ENCODE assay signal across 38 cellular contexts in genomic region chr2:218956039-218956438, GRCh38. TPM values are rescaled to one million over a fixed set of nuclear protein-coding genes. Genes with fewer than 3 reads are reported as not detected.
"Had no signal": no experiment of that assay in that cellular context is flagged by ENCODE, and none has a peak within 500 bp of the region (broad histone marks: within the 10 kb centered on the region; RNA-seq: fewer than 3 reads in every experiment).

No MANE protein-coding gene starts in this region.

- H3K27ac ChIP-seq: adrenal gland, ascending aorta, breast epithelium, cardiac muscle cell, coronary artery, epithelial cell of prostate, esophagus squamous epithelium, heart left ventricle had no signal

- ATAC-seq: activated naive CD8-positive, alpha-beta T cell treated with anti-CD3 and anti-CD28 coated beads, Interleukin-2, amount 50 U/mL, for 24 hours; activated T-cell treated with anti-CD3 and anti-CD28 coated beads, Interleukin-2, amount 50 U/mL, for 72 hours; effector memory CD8-positive, alpha-beta T cell; heart left ventricle; T-cell had no signal

- H3K4me3 Mint-ChIP-seq: activated CD4-positive, alpha-beta memory T cell treated with anti-CD3 and anti-CD28 coated beads, Interleukin-2, amount 10 ng/mL, durations not matched to agents 7 days and 5 days; activated CD4-positive, alpha-beta T cell treated with anti-CD3 and anti-CD28 coated beads, Interleukin-2, amount 10 ng/mL, durations not matched to agents 7 days and 5 days; activated naive CD4-positive, alpha-beta T cell treated with anti-CD3 and anti-CD28 coated beads for 36 hours; activated naive CD4-positive, alpha-beta T cell treated with anti-CD3 and anti-CD28 coated beads, Interleukin-2, amount 50 U/mL, for 24 hours; activated naive CD8-positive, alpha-beta T cell treated with anti-CD3 and anti-CD28 coated beads for 36 hours; activated naive CD8-positive, alpha-beta T cell treated with anti-CD3 and anti-CD28 coated beads, Interleukin-2, amount 50 U/mL, for 24 hours; activated T-cell treated with anti-CD3 and anti-CD28 coated beads, Interleukin-2, amount 50 U/mL, for 24 hours; activated T-cell treated with anti-CD3 and anti-CD28 coated beads, Interleukin-2, amount 50 U/mL, for 72 hours; central memory CD8-positive, alpha-beta T cell; dendritic cell treated with granulocyte-macrophage colony-stimulating factor and Interleukin-4, amounts not matched to agents 40 ng/mL and 50 ng/mL, for 4 days; effector memory CD8-positive, alpha-beta T cell; T-cell; T-helper 1 cell treated with Interleukin-12 subunit alpha and Interleukin-12 subunit beta and Interleukin-4 antibody, amounts not matched to agents 30 μg/mL and 1 μg/mL, for 36 hours; T-helper 2 cell treated with Interferon-gamma antibody and Interleukin-4, amounts not matched to agents 5 μg/mL and 100 μg/mL, for 36 hours had no signal

- H3K27ac Mint-ChIP-seq: activated CD4-positive, alpha-beta memory T cell treated with anti-CD3 and anti-CD28 coated beads, Interleukin-2, amount 10 ng/mL, durations not matched to agents 7 days and 5 days; activated CD4-positive, alpha-beta T cell treated with anti-CD3 and anti-CD28 coated beads, Interleukin-2, amount 10 ng/mL, durations not matched to agents 7 days and 5 days; activated naive CD4-positive, alpha-beta T cell treated with anti-CD3 and anti-CD28 coated beads for 36 hours; activated naive CD4-positive, alpha-beta T cell treated with anti-CD3 and anti-CD28 coated beads, Interleukin-2, amount 50 U/mL, for 24 hours; activated naive CD8-positive, alpha-beta T cell treated with anti-CD3 and anti-CD28 coated beads for 36 hours; activated naive CD8-positive, alpha-beta T cell treated with anti-CD3 and anti-CD28 coated beads, Interleukin-2, amount 50 U/mL, for 24 hours; activated T-cell treated with anti-CD3 and anti-CD28 coated beads, Interleukin-2, amount 50 U/mL, for 24 hours; activated T-cell treated with anti-CD3 and anti-CD28 coated beads, Interleukin-2, amount 50 U/mL, for 72 hours; brain; dendritic cell treated with granulocyte-macrophage colony-stimulating factor and Interleukin-4, amounts not matched to agents 40 ng/mL and 50 ng/mL, for 4 days; effector memory CD8-positive, alpha-beta T cell; T-cell; T-helper 1 cell treated with Interleukin-12 subunit alpha and Interleukin-12 subunit beta and Interleukin-4 antibody, amounts not matched to agents 30 μg/mL and 1 μg/mL, for 36 hours; T-helper 2 cell treated with Interferon-gamma antibody and Interleukin-4, amounts not matched to agents 5 μg/mL and 100 μg/mL, for 36 hours had no signal

- H3K9me3 Mint-ChIP-seq: activated CD4-positive, alpha-beta memory T cell treated with anti-CD3 and anti-CD28 coated beads, Interleukin-2, amount 10 ng/mL, durations not matched to agents 7 days and 5 days; activated CD4-positive, alpha-beta T cell treated with anti-CD3 and anti-CD28 coated beads, Interleukin-2, amount 10 ng/mL, durations not matched to agents 7 days and 5 days; activated naive CD4-positive, alpha-beta T cell treated with anti-CD3 and anti-CD28 coated beads for 36 hours; activated naive CD4-positive, alpha-beta T cell treated with anti-CD3 and anti-CD28 coated beads, Interleukin-2, amount 50 U/mL, for 24 hours; activated naive CD8-positive, alpha-beta T cell treated with anti-CD3 and anti-CD28 coated beads for 36 hours; activated naive CD8-positive, alpha-beta T cell treated with anti-CD3 and anti-CD28 coated beads, Interleukin-2, amount 50 U/mL, for 24 hours; activated T-cell treated with anti-CD3 and anti-CD28 coated beads, Interleukin-2, amount 50 U/mL, for 24 hours; activated T-cell treated with anti-CD3 and anti-CD28 coated beads, Interleukin-2, amount 50 U/mL, for 72 hours; central memory CD8-positive, alpha-beta T cell; dendritic cell treated with granulocyte-macrophage colony-stimulating factor and Interleukin-4, amounts not matched to agents 40 ng/mL and 50 ng/mL, for 4 days; effector memory CD8-positive, alpha-beta T cell; T-cell; T-helper 1 cell treated with Interleukin-12 subunit alpha and Interleukin-12 subunit beta and Interleukin-4 antibody, amounts not matched to agents 30 μg/mL and 1 μg/mL, for 36 hours; T-helper 2 cell treated with Interferon-gamma antibody and Interleukin-4, amounts not matched to agents 5 μg/mL and 100 μg/mL, for 36 hours had no signal

- H3K36me3 Mint-ChIP-seq: activated naive CD4-positive, alpha-beta T cell treated with anti-CD3 and anti-CD28 coated beads, Interleukin-2, amount 50 U/mL, for 24 hours; activated naive CD8-positive, alpha-beta T cell treated with anti-CD3 and anti-CD28 coated beads for 36 hours; T-cell had no signal

- DNase-seq: activated CD4-positive, alpha-beta memory T cell treated with anti-CD3 and anti-CD28 coated beads, Interleukin-2, amount 10 ng/mL, durations not matched to agents 7 days and 5 days; activated CD4-positive, alpha-beta T cell treated with anti-CD3 and anti-CD28 coated beads for 4 hours; activated CD4-positive, alpha-beta T cell treated with anti-CD3 and anti-CD28 coated beads, Interleukin-2, amount 10 ng/mL, durations not matched to agents 7 days and 5 days; activated CD4-positive, alpha-beta T cell treated with anti-CD3 and anti-CD28 coated beads, Interleukin-2, amount 50 U/mL, for 4 hours; activated CD4-positive, CD25-positive, alpha-beta regulatory T cell; activated CD4-positive, CD25-positive, alpha-beta regulatory T cell treated with anti-CD3 and anti-CD28 coated beads, Interleukin-2, amount 50 U/mL, for 72 hours; activated CD8-positive, alpha-beta memory T cell treated with anti-CD3 and anti-CD28 coated beads, Interleukin-2, amount 50 U/mL, for 48 hours; activated naive CD4-positive, alpha-beta T cell treated with anti-CD3 and anti-CD28 coated beads for 36 hours; activated naive CD8-positive, alpha-beta T cell treated with anti-CD3 and anti-CD28 coated beads for 36 hours; activated naive CD8-positive, alpha-beta T cell treated with anti-CD3 and anti-CD28 coated beads, Interleukin-2, amount 50 U/mL, for 24 hours; activated T-cell treated with anti-CD3 and anti-CD28 coated beads for 4 hours; activated T-cell treated with anti-CD3 and anti-CD28 coated beads, Interleukin-2, amount 50 U/mL, for 24 hours; activated T-cell treated with anti-CD3 and anti-CD28 coated beads, Interleukin-2, amount 50 U/mL, for 72 hours; adrenal gland; amygdala; effector CD4-positive, alpha-beta T cell; effector memory CD8-positive, alpha-beta T cell; esophagus squamous epithelium; heart left ventricle; SW 1271; T-cell; T1000 had no signal

RNA-seq across cellular contexts. Expression of gene CDK5R2, which starts 3.4 kb away (rescaled TPM):
- total RNA-seq: activated CD4-positive, alpha-beta memory T cell treated with anti-CD3 and anti-CD28 coated beads, Interleukin-2, amount 10 ng/mL, durations not matched to agents 7 days and 5 days; activated CD4-positive, alpha-beta T cell treated with anti-CD3 and anti-CD28 coated beads, Interleukin-2, amount 10 ng/mL, durations not matched to agents 7 days and 5 days; activated naive CD4-positive, alpha-beta T cell treated with anti-CD3 and anti-CD28 coated beads for 36 hours; activated naive CD8-positive, alpha-beta T cell treated with anti-CD3 and anti-CD28 coated beads for 36 hours; activated T-cell treated with anti-CD3 and anti-CD28 coated beads, Interleukin-2, amount 50 U/mL, for 72 hours; ascending aorta; breast epithelium; endothelial cell of umbilical vein; esophagus squamous epithelium; fibroblast of villous mesenchyme; heart left ventricle; T-cell had no signal

RNA-seq across cellular contexts. Expression of gene FEV, which starts 28.9 kb away (rescaled TPM):
- total RNA-seq: activated CD4-positive, alpha-beta memory T cell treated with anti-CD3 and anti-CD28 coated beads, Interleukin-2, amount 10 ng/mL, durations not matched to agents 7 days and 5 days; activated CD4-positive, alpha-beta T cell treated with anti-CD3 and anti-CD28 coated beads, Interleukin-2, amount 10 ng/mL, durations not matched to agents 7 days and 5 days; activated naive CD4-positive, alpha-beta T cell treated with anti-CD3 and anti-CD28 coated beads for 36 hours; activated naive CD8-positive, alpha-beta T cell treated with anti-CD3 and anti-CD28 coated beads for 36 hours; activated T-cell treated with anti-CD3 and anti-CD28 coated beads, Interleukin-2, amount 50 U/mL, for 72 hours; ascending aorta; breast epithelium; cardiac muscle cell; cerebellum; endothelial cell of umbilical vein; fibroblast of lung; fibroblast of villous mesenchyme; frontal cortex; heart left ventricle; T-cell had no signal

RNA-seq across cellular contexts. Expression of gene CRYBA2, which starts 37.2 kb away (rescaled TPM):
- total RNA-seq: activated CD4-positive, alpha-beta memory T cell treated with anti-CD3 and anti-CD28 coated beads, Interleukin-2, amount 10 ng/mL, durations not matched to agents 7 days and 5 days; activated CD4-positive, alpha-beta T cell treated with anti-CD3 and anti-CD28 coated beads, Interleukin-2, amount 10 ng/mL, durations not matched to agents 7 days and 5 days; activated naive CD4-positive, alpha-beta T cell treated with anti-CD3 and anti-CD28 coated beads for 36 hours; activated naive CD8-positive, alpha-beta T cell treated with anti-CD3 and anti-CD28 coated beads for 36 hours; activated T-cell treated with anti-CD3 and anti-CD28 coated beads, Interleukin-2, amount 50 U/mL, for 72 hours; ascending aorta; breast epithelium; cardiac muscle cell; cerebellum; endothelial cell of umbilical vein; esophagus squamous epithelium; fibroblast of lung; frontal cortex; heart left ventricle; T-cell had no signal
